In the genomic region with DNA sequence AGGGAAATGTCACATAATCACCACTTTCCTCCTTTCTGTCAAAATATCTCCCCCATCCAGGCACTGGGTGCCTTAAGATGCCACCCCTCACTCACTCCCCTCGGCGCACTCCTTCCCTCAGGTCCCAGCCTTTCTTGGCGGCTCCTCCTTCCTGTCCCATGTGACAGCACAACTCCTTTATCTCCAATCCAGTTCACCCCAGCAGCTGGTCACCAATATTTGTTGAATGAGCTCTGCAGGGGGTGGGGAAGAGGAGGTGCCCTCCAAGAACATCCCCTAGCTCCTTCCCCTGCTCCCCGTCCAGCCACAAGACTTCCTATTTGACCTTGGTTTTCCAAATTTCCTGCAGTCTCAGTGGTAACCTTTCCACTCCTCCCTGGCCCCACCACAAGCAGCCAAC, we compare ENCODE assay signal across 36 cellular contexts.
"Had no signal": no experiment of that assay in that cellular context is flagged by ENCODE, and none has a peak within 500 bp of the region (broad histone marks: within the 10 kb centered on the region; RNA-seq: fewer than 3 reads in every experiment).

No MANE protein-coding gene starts in this region.

- H3K27ac Mint-ChIP-seq: activated B cell treated with CpG ODN at 0.5 μM for 24 hours; activated CD4-positive, alpha-beta memory T cell treated with anti-CD3 and anti-CD28 coated beads for 36 hours; activated CD8-positive, alpha-beta memory T cell treated with anti-CD3 and anti-CD28 coated beads, Interleukin-2, amount 10 ng/mL, durations not matched to agents 7 days and 5 days; activated naive CD4-positive, alpha-beta T cell treated with anti-CD3 and anti-CD28 coated beads, Interleukin-2, amount 50 U/mL, for 24 hours; T-cell; T-helper 17 cell had no signal

- H3K27ac ChIP-seq: KMS-11, Peyer's patch, VCaP had no signal

- H3K9me3 Mint-ChIP-seq: activated CD4-positive, alpha-beta memory T cell treated with anti-CD3 and anti-CD28 coated beads for 36 hours; activated naive CD4-positive, alpha-beta T cell treated with anti-CD3 and anti-CD28 coated beads, Interleukin-2, amount 50 U/mL, for 24 hours; T-cell had no signal

- H3K9ac ChIP-seq: KMS-11 had no signal

- H3K27me3 Mint-ChIP-seq: activated CD4-positive, alpha-beta memory T cell treated with anti-CD3 and anti-CD28 coated beads for 36 hours; activated naive CD4-positive, alpha-beta T cell treated with anti-CD3 and anti-CD28 coated beads, Interleukin-2, amount 50 U/mL, for 24 hours; brain had no signal

- H3K36me3 ChIP-seq: Peyer's patch had no signal

- H3K27me3 ChIP-seq: Peyer's patch had no signal

- H3K36me3 Mint-ChIP-seq: activated CD4-positive, alpha-beta memory T cell treated with anti-CD3 and anti-CD28 coated beads for 36 hours; brain; T-cell had no signal

- H3K4me3 ChIP-seq: Peyer's patch had no signal

- DNase-seq: activated B cell treated with CpG ODN at 0.5 μM for 24 hours; activated CD4-positive, alpha-beta memory T cell treated with anti-CD3 and anti-CD28 coated beads for 36 hours; activated CD4-positive, alpha-beta T cell treated with anti-CD3 and anti-CD28 coated beads for 4 hours; activated CD4-positive, alpha-beta T cell treated with anti-CD3 and anti-CD28 coated beads, Interleukin-2, amount 50 U/mL, for 1 hour; activated CD4-positive, CD25-positive, alpha-beta regulatory T cell treated with anti-CD3 and anti-CD28 coated beads, Interleukin-2, amount 50 U/mL, for 72 hours; activated CD8-positive, alpha-beta memory T cell treated with anti-CD3 and anti-CD28 coated beads for 24 hours; activated CD8-positive, alpha-beta memory T cell treated with anti-CD3 and anti-CD28 coated beads, Interleukin-2, amount 10 ng/mL, durations not matched to agents 7 days and 5 days; activated CD8-positive, alpha-beta memory T cell treated with anti-CD3 and anti-CD28 coated beads, Interleukin-2, amount 50 U/mL, for 48 hours; activated gamma-delta T cell; activated naive CD4-positive, alpha-beta T cell treated with Interleukin-2 at 50 U/mL for 16 hours; activated T-cell treated with anti-CD3 and anti-CD28 coated beads, Interleukin-2, amount 50 U/mL, for 48 hours; anterior cingulate cortex; central memory CD4-positive, alpha-beta T cell; MM.1S; MV-4-11; NCI-H1092; NCI-H1436 treated with DMSO at 0.1 percent for 48 hours; NCI-H1694 treated with DMSO at 0.1 percent for 48 hours; NCI-H2029; NCI-H345; NCI-H510A; NCI-H526; NCI-H748 treated with DMSO at 0.1 percent for 48 hours; NK-92 treated with Interleukin-12 subunit alpha and Interleukin-12 subunit beta, amount 100 ng/mL, for 24 hours; PC-3; Peyer's patch; RPMI8226; SIG-M5; T-cell; T-helper 17 cell had no signal

- H3K4me3 Mint-ChIP-seq: activated B cell treated with CpG ODN at 0.5 μM for 24 hours; activated CD4-positive, alpha-beta memory T cell treated with anti-CD3 and anti-CD28 coated beads for 36 hours; activated CD8-positive, alpha-beta memory T cell treated with anti-CD3 and anti-CD28 coated beads, Interleukin-2, amount 10 ng/mL, durations not matched to agents 7 days and 5 days; activated naive CD4-positive, alpha-beta T cell treated with anti-CD3 and anti-CD28 coated beads, Interleukin-2, amount 50 U/mL, for 24 hours; brain; T-cell; T-helper 17 cell had no signal

- H3K4me2 ChIP-seq: KMS-11 had no signal

- H3K4me1 Mint-ChIP-seq: activated CD8-positive, alpha-beta memory T cell treated with anti-CD3 and anti-CD28 coated beads, Interleukin-2, amount 10 ng/mL, durations not matched to agents 7 days and 5 days; activated naive CD4-positive, alpha-beta T cell treated with anti-CD3 and anti-CD28 coated beads, Interleukin-2, amount 50 U/mL, for 24 hours; T-cell; T-helper 17 cell had no signal

- ATAC-seq: activated CD8-positive, alpha-beta memory T cell treated with anti-CD3 and anti-CD28 coated beads, Interleukin-2, amount 10 ng/mL, durations not matched to agents 7 days and 5 days; PC-3; Right ventricle myocardium inferior; SK-N-SH treated with all-trans-retinoic acid at 6 μM for 48 hours; T-cell; T-helper 17 cell had no signal

- H3K4me1 ChIP-seq: Peyer's patch had no signal

- H3K9me3 ChIP-seq: Peyer's patch had no signal
